Comparison of ENCODE assay signal across 1 cellular context in the genomic region with DNA sequence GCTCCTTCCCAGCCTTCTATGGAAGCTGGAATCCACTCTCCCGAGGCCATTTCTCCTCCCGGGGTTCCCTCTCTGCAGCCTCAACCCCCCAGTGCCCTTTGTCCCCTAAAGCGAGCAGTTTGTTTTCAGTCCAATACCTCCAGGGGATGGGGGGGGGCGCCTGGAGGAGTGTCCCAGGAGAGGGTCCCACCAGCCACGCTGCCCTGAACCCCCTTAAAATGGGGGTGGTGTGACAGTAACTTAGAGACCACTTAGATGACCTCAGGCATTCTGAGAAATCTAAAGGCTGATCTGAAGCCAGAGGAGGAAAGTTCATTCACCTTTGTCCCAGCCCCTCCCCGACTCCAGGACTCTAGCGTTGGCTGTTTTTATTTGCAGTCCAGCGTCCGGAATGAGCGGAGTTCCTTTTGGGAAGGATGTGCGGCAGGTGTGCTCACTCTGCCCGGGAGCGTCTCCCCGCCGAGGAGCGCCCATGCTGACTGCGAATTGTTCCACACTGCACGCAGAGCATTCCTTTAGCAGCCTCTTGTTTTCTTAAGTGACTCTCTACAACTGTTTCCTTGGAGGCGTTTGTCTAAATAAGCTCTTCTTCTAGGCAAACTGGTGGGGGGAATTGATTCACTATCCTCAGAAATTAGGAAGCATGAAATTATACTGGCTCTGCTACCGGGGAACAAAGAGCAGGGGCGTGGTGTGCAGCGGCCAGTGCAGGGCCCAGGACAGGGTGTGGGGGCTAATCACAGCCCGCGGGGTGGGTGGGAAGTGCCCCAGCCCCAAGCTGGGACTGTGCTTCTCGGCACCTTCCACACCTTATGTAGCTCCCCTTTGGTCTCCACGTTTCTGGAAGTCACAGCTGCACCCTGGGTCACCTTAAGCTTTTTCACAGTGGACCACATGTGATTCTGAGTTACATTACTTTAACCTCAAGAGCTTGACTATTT.
TF ChIP-seq lines count a peak whose summit lies in the region.

No MANE protein-coding gene starts in this region.

TF ChIP-seq in GM23338, 12 proteins besides CTCF, POLR2A, EP300 and RAD21 (continued from another document):
- TF ChIP-seq, protein P1, sequence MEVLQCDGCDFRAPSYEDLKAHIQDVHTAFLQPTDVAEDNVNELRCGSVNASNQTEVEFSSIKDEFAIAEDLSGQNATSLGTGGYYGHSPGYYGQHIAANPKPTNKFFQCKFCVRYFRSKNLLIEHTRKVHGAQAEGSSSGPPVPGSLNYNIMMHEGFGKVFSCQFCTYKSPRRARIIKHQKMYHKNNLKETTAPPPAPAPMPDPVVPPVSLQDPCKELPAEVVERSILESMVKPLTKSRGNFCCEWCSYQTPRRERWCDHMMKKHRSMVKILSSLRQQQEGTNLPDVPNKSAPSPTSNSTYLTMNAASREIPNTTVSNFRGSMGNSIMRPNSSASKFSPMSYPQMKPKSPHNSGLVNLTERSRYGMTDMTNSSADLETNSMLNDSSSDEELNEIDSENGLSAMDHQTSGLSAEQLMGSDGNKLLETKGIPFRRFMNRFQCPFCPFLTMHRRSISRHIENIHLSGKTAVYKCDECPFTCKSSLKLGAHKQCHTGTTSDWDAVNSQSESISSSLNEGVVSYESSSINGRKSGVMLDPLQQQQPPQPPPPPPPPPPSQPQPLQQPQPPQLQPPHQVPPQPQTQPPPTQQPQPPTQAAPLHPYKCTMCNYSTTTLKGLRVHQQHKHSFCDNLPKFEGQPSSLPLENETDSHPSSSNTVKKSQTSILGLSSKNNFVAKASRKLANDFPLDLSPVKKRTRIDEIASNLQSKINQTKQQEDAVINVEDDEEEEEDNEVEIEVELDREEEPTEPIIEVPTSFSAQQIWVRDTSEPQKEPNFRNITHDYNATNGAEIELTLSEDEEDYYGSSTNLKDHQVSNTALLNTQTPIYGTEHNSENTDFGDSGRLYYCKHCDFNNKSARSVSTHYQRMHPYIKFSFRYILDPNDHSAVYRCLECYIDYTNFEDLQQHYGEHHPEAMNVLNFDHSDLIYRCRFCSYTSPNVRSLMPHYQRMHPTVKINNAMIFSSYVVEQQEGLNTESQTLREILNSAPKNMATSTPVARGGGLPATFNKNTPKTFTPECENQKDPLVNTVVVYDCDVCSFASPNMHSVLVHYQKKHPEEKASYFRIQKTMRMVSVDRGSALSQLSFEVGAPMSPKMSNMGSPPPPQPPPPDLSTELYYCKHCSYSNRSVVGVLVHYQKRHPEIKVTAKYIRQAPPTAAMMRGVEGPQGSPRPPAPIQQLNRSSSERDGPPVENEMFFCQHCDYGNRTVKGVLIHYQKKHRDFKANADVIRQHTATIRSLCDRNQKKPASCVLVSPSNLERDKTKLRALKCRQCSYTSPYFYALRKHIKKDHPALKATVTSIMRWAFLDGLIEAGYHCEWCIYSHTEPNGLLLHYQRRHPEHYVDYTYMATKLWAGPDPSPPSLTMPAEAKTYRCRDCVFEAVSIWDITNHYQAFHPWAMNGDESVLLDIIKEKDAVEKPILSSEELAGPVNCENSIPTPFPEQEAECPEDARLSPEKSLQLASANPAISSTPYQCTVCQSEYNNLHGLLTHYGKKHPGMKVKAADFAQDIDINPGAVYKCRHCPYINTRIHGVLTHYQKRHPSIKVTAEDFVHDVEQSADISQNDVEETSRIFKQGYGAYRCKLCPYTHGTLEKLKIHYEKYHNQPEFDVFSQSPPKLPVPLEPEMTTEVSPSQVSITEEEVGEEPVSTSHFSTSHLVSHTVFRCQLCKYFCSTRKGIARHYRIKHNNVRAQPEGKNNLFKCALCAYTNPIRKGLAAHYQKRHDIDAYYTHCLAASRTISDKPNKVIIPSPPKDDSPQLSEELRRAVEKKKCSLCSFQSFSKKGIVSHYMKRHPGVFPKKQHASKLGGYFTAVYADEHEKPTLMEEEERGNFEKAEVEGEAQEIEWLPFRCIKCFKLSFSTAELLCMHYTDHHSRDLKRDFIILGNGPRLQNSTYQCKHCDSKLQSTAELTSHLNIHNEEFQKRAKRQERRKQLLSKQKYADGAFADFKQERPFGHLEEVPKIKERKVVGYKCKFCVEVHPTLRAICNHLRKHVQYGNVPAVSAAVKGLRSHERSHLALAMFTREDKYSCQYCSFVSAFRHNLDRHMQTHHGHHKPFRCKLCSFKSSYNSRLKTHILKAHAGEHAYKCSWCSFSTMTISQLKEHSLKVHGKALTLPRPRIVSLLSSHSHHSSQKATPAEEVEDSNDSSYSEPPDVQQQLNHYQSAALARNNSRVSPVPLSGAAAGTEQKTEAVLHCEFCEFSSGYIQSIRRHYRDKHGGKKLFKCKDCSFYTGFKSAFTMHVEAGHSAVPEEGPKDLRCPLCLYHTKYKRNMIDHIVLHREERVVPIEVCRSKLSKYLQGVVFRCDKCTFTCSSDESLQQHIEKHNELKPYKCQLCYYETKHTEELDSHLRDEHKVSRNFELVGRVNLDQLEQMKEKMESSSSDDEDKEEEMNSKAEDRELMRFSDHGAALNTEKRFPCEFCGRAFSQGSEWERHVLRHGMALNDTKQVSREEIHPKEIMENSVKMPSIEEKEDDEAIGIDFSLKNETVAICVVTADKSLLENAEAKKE (CRISPR knock-in tag; IDR thresholded peaks at IDR 0.05), result no peak
- TF ChIP-seq ZNF331 (CRISPR knock-in tag; IDR thresholded peaks at IDR 0.05; ENCODE audit: low read depth), result no peak
- TF ChIP-seq, protein P2, sequence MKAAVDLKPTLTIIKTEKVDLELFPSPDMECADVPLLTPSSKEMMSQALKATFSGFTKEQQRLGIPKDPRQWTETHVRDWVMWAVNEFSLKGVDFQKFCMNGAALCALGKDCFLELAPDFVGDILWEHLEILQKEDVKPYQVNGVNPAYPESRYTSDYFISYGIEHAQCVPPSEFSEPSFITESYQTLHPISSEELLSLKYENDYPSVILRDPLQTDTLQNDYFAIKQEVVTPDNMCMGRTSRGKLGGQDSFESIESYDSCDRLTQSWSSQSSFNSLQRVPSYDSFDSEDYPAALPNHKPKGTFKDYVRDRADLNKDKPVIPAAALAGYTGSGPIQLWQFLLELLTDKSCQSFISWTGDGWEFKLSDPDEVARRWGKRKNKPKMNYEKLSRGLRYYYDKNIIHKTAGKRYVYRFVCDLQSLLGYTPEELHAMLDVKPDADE (IDR thresholded peaks at IDR 0.05), result no peak
TF ChIP-seq in GM23338: peak in this region for 0.
